8 cellular contexts compared by ENCODE assay signal in genomic region chr19:5031231-5032100, GRCh38.
DNase-seq lines count a peak whose midpoint lies in the region; ATAC-seq and TF ChIP-seq lines count a peak whose summit lies in the region.

No MANE protein-coding gene starts in this region.

- H3K9ac ChIP-seq in NT2/D1 (ENCODE audit: insufficient read length, low read depth) = peak overlapping the region; percentile 46
- H3K9ac ChIP-seq in endodermal cell (ENCODE audit: extremely low read depth, low read length, poor library complexity, severe bottlenecking) = no peak overlapping the region

- 60 to 78% methylated on average over 8 to 29 of the region's 29 CpGs for WGBS in endodermal cell (ENCODE audit: insufficient coverage in 1 of 2, insufficient read length in 1 of 2), 2 experiments

- no peaks in the 10 kb centered on the region for H3K9me3 ChIP-seq in NT2/D1 (ENCODE audit: insufficient read depth, low read length)
- H3K9me3 ChIP-seq in endodermal cell (ENCODE audit: control insufficient read depth, low read length) = no peaks in the 10 kb centered on the region

- no peaks in the 10 kb centered on the region for H3K36me3 Mint-ChIP-seq in activated CD8-positive, alpha-beta memory T cell treated with anti-CD3 and anti-CD28 coated beads, Interleukin-2, amount 10 ng/mL, durations not matched to agents 7 days and 5 days
- peaks cover 19% of the 10 kb centered on the region for H3K36me3 Mint-ChIP-seq in endodermal cell (ENCODE audit: low read depth)

- peak; percentile 78 for DNase-seq in EL
- DNase-seq in NT2/D1 (ENCODE audit: low read depth, low spot score) = peak; percentile 76
- DNase-seq in activated CD8-positive, alpha-beta memory T cell treated with anti-CD3 and anti-CD28 coated beads, Interleukin-2, amount 10 ng/mL, durations not matched to agents 7 days and 5 days = peak; percentile 87
- peak; percentile 98 for DNase-seq in endodermal cell
- DNase-seq in midbrain (lab: John Stamatoyannopoulos, UW) = peak; percentile 79
- peak; percentile 60 to 72 for DNase-seq in stimulated activated CD8-positive, alpha-beta memory T cell treated with anti-CD3 and anti-CD28 coated beads, Interleukin-2, amount 100 ng/mL, for 48 hours (ENCODE audit: low read depth in 2 of 2)

- peaks cover 27% of the 10 kb centered on the region for H3K4me1 ChIP-seq in NT2/D1 (ENCODE audit: insufficient read depth, insufficient read length)
- H3K4me1 ChIP-seq in endodermal cell (ENCODE audit: control insufficient read depth, insufficient read depth, low read length) = no peaks in the 10 kb centered on the region

- no peaks in the 10 kb centered on the region for H3K27me3 Mint-ChIP-seq in activated CD8-positive, alpha-beta memory T cell treated with anti-CD3 and anti-CD28 coated beads, Interleukin-2, amount 10 ng/mL, durations not matched to agents 7 days and 5 days
- H3K27me3 Mint-ChIP-seq in endodermal cell (ENCODE audit: insufficient read depth) = no peaks in the 10 kb centered on the region

- H3K27me3 ChIP-seq in NT2/D1 (ENCODE audit: insufficient read depth, insufficient read length) = no peaks in the 10 kb centered on the region
- H3K27me3 ChIP-seq in endodermal cell (ENCODE audit: control insufficient read depth, insufficient read depth, low read length, poor library complexity, severe bottlenecking) = no peaks in the 10 kb centered on the region

- ATAC-seq in HG03095 (IDR thresholded peaks at IDR 0.05; ENCODE audit: unreplicated experiment) = peak; percentile 55
- ATAC-seq in activated CD8-positive, alpha-beta memory T cell treated with anti-CD3 and anti-CD28 coated beads, Interleukin-2, amount 10 ng/mL, durations not matched to agents 7 days and 5 days = peak; percentile 89
- no peak for ATAC-seq in GM21423 (IDR thresholded peaks at IDR 0.05; ENCODE audit: unreplicated experiment)

- H3K4me3 ChIP-seq in NT2/D1 (ENCODE audit: insufficient read length, low read depth) (no peak overlapping the region), endodermal cell (ENCODE audit: low read length) (no peak overlapping the region)

- no peaks in the 10 kb centered on the region for H3K9me3 Mint-ChIP-seq in activated CD8-positive, alpha-beta memory T cell treated with anti-CD3 and anti-CD28 coated beads, Interleukin-2, amount 10 ng/mL, durations not matched to agents 7 days and 5 days (ENCODE audit: low read depth)
- no peaks in the 10 kb centered on the region for H3K9me3 Mint-ChIP-seq in endodermal cell

- H3K27ac Mint-ChIP-seq in activated CD8-positive, alpha-beta memory T cell treated with anti-CD3 and anti-CD28 coated beads, Interleukin-2, amount 10 ng/mL, durations not matched to agents 7 days and 5 days = no peak overlapping the region
- peak overlapping the region; percentile 35 for H3K27ac Mint-ChIP-seq in endodermal cell

- H3K4me3 Mint-ChIP-seq in activated CD8-positive, alpha-beta memory T cell treated with anti-CD3 and anti-CD28 coated beads, Interleukin-2, amount 10 ng/mL, durations not matched to agents 7 days and 5 days = no peak overlapping the region
- no peak overlapping the region for H3K4me3 Mint-ChIP-seq in endodermal cell

- peak; percentile 95 for TF ChIP-seq CTCF in endodermal cell (conservative IDR thresholded peaks at IDR 0.05)

- CTCF ChIA-PET in activated CD8-positive, alpha-beta memory T cell treated with anti-CD3 and anti-CD28 coated beads, Interleukin-2, amount 10 ng/mL, durations not matched to agents 7 days and 5 days (lab: Charles Lee) = interaction anchor here (0.6 to 4.7 kb wide), 29 partner anchors 9 to 227 kb away, joined by 3 to 59 read pairs (median 5); partner anchors contain the start of genes KDM4B and PLIN3

- H3K27ac ChIP-seq in endodermal cell (ENCODE audit: low read depth, low read length) = peak overlapping the region; percentile 0

- no peaks in the 10 kb centered on the region for H3K4me1 Mint-ChIP-seq in activated CD8-positive, alpha-beta memory T cell treated with anti-CD3 and anti-CD28 coated beads, Interleukin-2, amount 10 ng/mL, durations not matched to agents 7 days and 5 days
- no peaks in the 10 kb centered on the region for H3K4me1 Mint-ChIP-seq in endodermal cell

- H3K36me3 ChIP-seq in NT2/D1 (ENCODE audit: insufficient read depth, insufficient read length, low read length) (peaks cover 47% of the 10 kb centered on the region), endodermal cell (ENCODE audit: control insufficient read depth, insufficient read depth, low read length) (peaks cover 23% of the 10 kb centered on the region)
